3 cellular contexts compared by ENCODE assay signal in the genomic region with DNA sequence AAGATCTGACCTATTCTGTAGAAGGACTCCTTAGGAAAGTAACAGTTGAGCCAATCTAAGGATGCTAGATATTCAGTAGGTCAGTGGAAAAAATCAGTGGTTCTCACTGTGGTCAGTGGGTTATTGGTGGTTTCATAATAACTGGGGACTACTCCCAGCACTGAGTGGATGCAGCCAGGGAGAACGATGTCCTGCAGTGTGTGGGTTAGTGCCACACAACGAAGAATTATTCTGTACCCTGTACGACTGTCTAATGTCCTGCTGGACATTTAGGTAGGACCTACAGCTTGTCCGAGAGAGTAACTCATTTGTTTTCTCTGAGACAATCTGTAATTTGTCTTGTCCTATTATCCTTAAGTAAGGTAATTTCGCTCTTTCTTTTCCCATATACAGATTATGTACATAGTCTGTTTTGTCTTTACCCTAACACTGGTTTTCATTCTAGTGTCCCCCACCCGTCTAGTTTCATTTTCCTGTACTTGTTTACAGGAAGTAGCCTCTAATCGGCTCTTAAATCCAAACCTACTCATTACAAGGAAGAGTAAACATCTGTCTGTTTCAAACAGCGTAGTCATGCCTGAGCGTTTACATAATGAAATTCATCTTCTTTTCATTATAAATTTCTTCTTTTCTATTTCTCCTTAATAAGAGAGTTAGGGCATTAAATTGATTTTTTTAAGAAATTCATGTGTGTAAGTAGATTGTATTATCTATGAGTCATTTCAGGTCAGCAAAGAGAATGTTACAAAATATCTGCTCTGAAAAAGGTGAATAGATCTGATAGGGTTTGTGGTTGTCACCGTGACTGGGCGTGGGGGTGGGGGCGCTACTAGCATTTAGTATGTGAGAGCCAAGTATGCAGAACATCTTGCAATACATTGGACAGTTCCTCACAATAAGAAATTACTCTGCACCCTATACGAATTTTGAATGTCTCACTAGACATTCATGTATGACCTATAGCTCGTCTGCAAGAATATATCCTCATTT.
TF ChIP-seq lines count a peak whose summit lies in the region.

No MANE protein-coding gene starts in this region.

TF ChIP-seq in SK-N-SH, 30 proteins besides CTCF, POLR2A, EP300 and RAD21 (continued from another document):
- TF ChIP-seq POLR2AphosphoS5 (IDR thresholded peaks at IDR 0.05; ENCODE audit: low read depth, low read length) (no peak), NFIC (IDR thresholded peaks at IDR 0.05; ENCODE audit: borderline replicate concordance) (no peak)
- TF ChIP-seq, protein P1, sequence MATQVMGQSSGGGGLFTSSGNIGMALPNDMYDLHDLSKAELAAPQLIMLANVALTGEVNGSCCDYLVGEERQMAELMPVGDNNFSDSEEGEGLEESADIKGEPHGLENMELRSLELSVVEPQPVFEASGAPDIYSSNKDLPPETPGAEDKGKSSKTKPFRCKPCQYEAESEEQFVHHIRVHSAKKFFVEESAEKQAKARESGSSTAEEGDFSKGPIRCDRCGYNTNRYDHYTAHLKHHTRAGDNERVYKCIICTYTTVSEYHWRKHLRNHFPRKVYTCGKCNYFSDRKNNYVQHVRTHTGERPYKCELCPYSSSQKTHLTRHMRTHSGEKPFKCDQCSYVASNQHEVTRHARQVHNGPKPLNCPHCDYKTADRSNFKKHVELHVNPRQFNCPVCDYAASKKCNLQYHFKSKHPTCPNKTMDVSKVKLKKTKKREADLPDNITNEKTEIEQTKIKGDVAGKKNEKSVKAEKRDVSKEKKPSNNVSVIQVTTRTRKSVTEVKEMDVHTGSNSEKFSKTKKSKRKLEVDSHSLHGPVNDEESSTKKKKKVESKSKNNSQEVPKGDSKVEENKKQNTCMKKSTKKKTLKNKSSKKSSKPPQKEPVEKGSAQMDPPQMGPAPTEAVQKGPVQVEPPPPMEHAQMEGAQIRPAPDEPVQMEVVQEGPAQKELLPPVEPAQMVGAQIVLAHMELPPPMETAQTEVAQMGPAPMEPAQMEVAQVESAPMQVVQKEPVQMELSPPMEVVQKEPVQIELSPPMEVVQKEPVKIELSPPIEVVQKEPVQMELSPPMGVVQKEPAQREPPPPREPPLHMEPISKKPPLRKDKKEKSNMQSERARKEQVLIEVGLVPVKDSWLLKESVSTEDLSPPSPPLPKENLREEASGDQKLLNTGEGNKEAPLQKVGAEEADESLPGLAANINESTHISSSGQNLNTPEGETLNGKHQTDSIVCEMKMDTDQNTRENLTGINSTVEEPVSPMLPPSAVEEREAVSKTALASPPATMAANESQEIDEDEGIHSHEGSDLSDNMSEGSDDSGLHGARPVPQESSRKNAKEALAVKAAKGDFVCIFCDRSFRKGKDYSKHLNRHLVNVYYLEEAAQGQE (IDR thresholded peaks at IDR 0.05; ENCODE audit: low read depth, low read length): peak; percentile 62; the same call in 1 of the 2 replicates

TF ChIP-seq in SK-N-SH treated with all-trans-retinoic acid at 6 μM for 48 hours, 23 proteins besides CTCF, POLR2A, EP300 and RAD21 (continued from another document):
- TF ChIP-seq RARB (CRISPR knock-in tag; IDR thresholded peaks at IDR 0.05): no peak
- TF ChIP-seq, protein P2, sequence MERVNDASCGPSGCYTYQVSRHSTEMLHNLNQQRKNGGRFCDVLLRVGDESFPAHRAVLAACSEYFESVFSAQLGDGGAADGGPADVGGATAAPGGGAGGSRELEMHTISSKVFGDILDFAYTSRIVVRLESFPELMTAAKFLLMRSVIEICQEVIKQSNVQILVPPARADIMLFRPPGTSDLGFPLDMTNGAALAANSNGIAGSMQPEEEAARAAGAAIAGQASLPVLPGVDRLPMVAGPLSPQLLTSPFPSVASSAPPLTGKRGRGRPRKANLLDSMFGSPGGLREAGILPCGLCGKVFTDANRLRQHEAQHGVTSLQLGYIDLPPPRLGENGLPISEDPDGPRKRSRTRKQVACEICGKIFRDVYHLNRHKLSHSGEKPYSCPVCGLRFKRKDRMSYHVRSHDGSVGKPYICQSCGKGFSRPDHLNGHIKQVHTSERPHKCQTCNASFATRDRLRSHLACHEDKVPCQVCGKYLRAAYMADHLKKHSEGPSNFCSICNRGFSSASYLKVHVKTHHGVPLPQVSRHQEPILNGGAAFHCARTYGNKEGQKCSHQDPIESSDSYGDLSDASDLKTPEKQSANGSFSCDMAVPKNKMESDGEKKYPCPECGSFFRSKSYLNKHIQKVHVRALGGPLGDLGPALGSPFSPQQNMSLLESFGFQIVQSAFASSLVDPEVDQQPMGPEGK (CRISPR knock-in tag; IDR thresholded peaks at IDR 0.05; ENCODE audit: borderline replicate concordance): no peak
- no peak for TF ChIP-seq BACH2 (CRISPR knock-in tag; IDR thresholded peaks at IDR 0.05; ENCODE audit: borderline replicate concordance)
- TF ChIP-seq ZNF70 (CRISPR knock-in tag; IDR thresholded peaks at IDR 0.05): no peak

TF ChIP-seq in endothelial cell of umbilical vein, 7 proteins besides CTCF, POLR2A, EP300 and RAD21:
- TF ChIP-seq POLR2AphosphoS5 (IDR thresholded peaks at IDR 0.05; ENCODE audit: insufficient read depth, low read depth, low read length): no peak
- TF ChIP-seq FOS (IDR thresholded peaks at IDR 0.05; ENCODE audit: borderline replicate concordance, insufficient read depth, low read length): peak; percentile 6
- no peak for TF ChIP-seq GATA2 (IDR thresholded peaks at IDR 0.05; ENCODE audit: insufficient read depth, insufficient read length, low read depth, low read length)
- TF ChIP-seq, protein P3, sequence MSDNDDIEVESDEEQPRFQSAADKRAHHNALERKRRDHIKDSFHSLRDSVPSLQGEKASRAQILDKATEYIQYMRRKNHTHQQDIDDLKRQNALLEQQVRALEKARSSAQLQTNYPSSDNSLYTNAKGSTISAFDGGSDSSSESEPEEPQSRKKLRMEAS (IDR thresholded peaks at IDR 0.05; ENCODE audit: insufficient read depth, insufficient read length): no peak
